12 cellular contexts compared by ENCODE assay signal in the genomic region with DNA sequence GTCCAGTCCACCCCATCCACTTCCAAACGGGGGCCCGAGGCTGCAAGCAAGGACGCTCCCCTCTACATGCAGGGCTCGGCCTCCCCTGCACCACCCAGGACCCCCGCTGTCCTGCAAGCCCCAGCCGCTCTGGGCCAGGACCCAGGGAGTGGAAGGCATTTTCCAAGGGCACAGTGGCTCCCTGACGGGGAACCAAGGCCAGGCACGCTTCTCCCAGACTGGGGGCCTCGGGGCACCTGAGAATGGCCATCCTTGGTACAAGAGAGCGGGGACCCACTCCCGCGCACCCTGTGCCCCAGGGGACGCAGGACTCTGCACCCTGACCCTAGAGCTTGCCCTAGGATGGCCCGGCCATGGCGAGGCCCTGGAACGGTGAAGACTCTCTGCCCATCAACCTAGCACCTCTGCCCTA. TPM values are rescaled to one million over a fixed set of nuclear protein-coding genes. Genes with fewer than 3 reads are reported as not detected.
DNase-seq lines count a peak whose midpoint lies in the region; ATAC-seq, FAIRE-seq and TF ChIP-seq lines count a peak whose summit lies in the region.
"Had no signal": no experiment of that assay in that cellular context is flagged by ENCODE, and none has a peak within 500 bp of the region (broad histone marks: within the 10 kb centered on the region; RNA-seq: fewer than 3 reads in every experiment).

No MANE protein-coding gene starts in this region.

- H3K9me3 ChIP-seq in A673 (ENCODE audit: low read depth, low read length, poor library complexity, severe bottlenecking) (no peaks in the 10 kb centered on the region), endothelial cell of umbilical vein (replicated peaks; ENCODE audit: control insufficient read depth, insufficient read depth, low read length) (no peaks in the 10 kb centered on the region)
- H3K9me3 ChIP-seq: prostate gland had no signal

- no peak overlapping the region for H3K9ac ChIP-seq in endothelial cell of umbilical vein (replicated peaks; ENCODE audit: extremely low read depth, insufficient read depth, low read length)

- intact Hi-C loops in A673 (cut with micrococcal nuclease; ENCODE audit: unreplicated experiment): no loop called here
- intact Hi-C loops in endothelial cell of umbilical vein (cut with micrococcal nuclease): no loop called here

- no peak overlapping the region for H3K27ac ChIP-seq in A673 (ENCODE audit: low read depth, low read length, poor library complexity, severe bottlenecking)
- H3K27ac ChIP-seq in endothelial cell of umbilical vein (ENCODE audit: insufficient read depth, low read depth, low read length): no peak overlapping the region

- TF ChIP-seq CTCF in A673 (conservative IDR thresholded peaks at IDR 0.05; ENCODE audit: low read depth, low read length): no peak
- no peak for TF ChIP-seq CTCF in HFFc6 (IDR thresholded peaks at IDR 0.05)
- no peak for TF ChIP-seq CTCF in endothelial cell of umbilical vein (IDR thresholded peaks at IDR 0.05; ENCODE audit: extremely low read depth in 1 of 2, insufficient read depth in 1 of 2, low read depth in 1 of 2, low read length in 2 of 2)
- TF ChIP-seq CTCF in osteocyte (IDR thresholded peaks at IDR 0.05): no peak

- H3K27ac Mint-ChIP-seq in HFFc6 (no peak overlapping the region; the same call in 1 of the 2 replicates), osteocyte (ENCODE audit: unreplicated experiment) (no peak overlapping the region)

- peak overlapping the region; percentile 0 for H3K4me2 ChIP-seq in endothelial cell of umbilical vein (ENCODE audit: insufficient read depth, low read length)

- ATAC-seq in HG03378 (IDR thresholded peaks at IDR 0.05; ENCODE audit: unreplicated experiment): no peak
- ATAC-seq in HG02759 (IDR thresholded peaks at IDR 0.05; ENCODE audit: unreplicated experiment): no peak

- H3K4me1 Mint-ChIP-seq in HFFc6 (ENCODE audit: low read depth) (peaks cover 26% of the 10 kb centered on the region), osteocyte (ENCODE audit: unreplicated experiment) (peaks cover 13% of the 10 kb centered on the region)

- H3K27me3 Mint-ChIP-seq in HFFc6 (ENCODE audit: insufficient read depth): no peaks in the 10 kb centered on the region; the same call in 1 of the 2 replicates
- H3K27me3 Mint-ChIP-seq in osteocyte (ENCODE audit: unreplicated experiment): peaks cover 20% of the 10 kb centered on the region

- TF ChIP-seq POLR2A in endothelial cell of umbilical vein (IDR thresholded peaks at IDR 0.05; ENCODE audit: low read depth, low read length): no peak

- CTCF ChIA-PET in A673 (lab: Charles Lee): interaction anchor here (0.6 to 1.1 kb wide), 2 partner anchors 25 to 617 kb away, joined by 3 read pairs; no protein-coding TSS in a partner anchor
- CTCF ChIA-PET in endothelial cell of umbilical vein (lab: Charles Lee): interaction anchor here (0.8 to 4.9 kb wide), 6 partner anchors 10 to 609 kb away, joined by 3 to 27 read pairs (median 6); no protein-coding TSS in a partner anchor

- H3K4me1 ChIP-seq in A673 (ENCODE audit: insufficient read depth, low read length, poor library complexity, severe bottlenecking): peaks cover 6% of the 10 kb centered on the region
- H3K4me1 ChIP-seq in endothelial cell of umbilical vein (ENCODE audit: control insufficient read depth, extremely low read depth, insufficient read depth, low read length): peaks cover 5% of the 10 kb centered on the region
- H3K4me1 ChIP-seq: prostate gland had no signal

- peaks cover 5% of the 10 kb centered on the region; the same call in 1 of the 2 replicates for H3K9me3 Mint-ChIP-seq in HFFc6
- peaks cover 6% of the 10 kb centered on the region for H3K9me3 Mint-ChIP-seq in osteocyte (ENCODE audit: unreplicated experiment)

- H4K20me1 ChIP-seq in endothelial cell of umbilical vein (replicated peaks; ENCODE audit: control insufficient read depth, extremely low read depth, insufficient read depth, low read length): no peaks in the 10 kb centered on the region

- H3K36me3 ChIP-seq in A673 (ENCODE audit: insufficient read depth, low read length, poor library complexity, severe bottlenecking) (no peaks in the 10 kb centered on the region), endothelial cell of umbilical vein (ENCODE audit: control insufficient read depth in 2 of 2, extremely low read depth in 1 of 2, insufficient read depth in 2 of 2, low read length in 2 of 2) (no peaks in the 10 kb centered on the region)
- H3K36me3 ChIP-seq: prostate gland had no signal

- dilution Hi-C loops in endothelial cell of umbilical vein (cut with MboI; ENCODE audit: extremely low pct_ligation_motif_present, low sequenced_read_pairs): no loop called here

- no peak for DNase-seq in A673 (ENCODE audit: low spot score)
- DNase-seq in HFFc6: no peak
- DNase-seq in endothelial cell of umbilical vein (ENCODE audit: low read depth, low spot score): no peak
- no peak for DNase-seq in osteocyte (ENCODE audit: extremely low spot score, unreplicated experiment)
- no peak for DNase-seq in NCI-H2029 (lab: John Stamatoyannopoulos, UW)
- no peak for DNase-seq in HTR-8/SVneo (ENCODE audit: insufficient read length, low spot score)
- DNase-seq: DMS79 had no signal

- POLR2A ChIA-PET in A673 (lab: Charles Lee; ENCODE audit: low non-redundant PET): interaction anchor here (0.6 kb wide), 2 partner anchors 453 to 838 kb away, joined by 3 to 4 read pairs; no protein-coding TSS in a partner anchor
- POLR2A ChIA-PET in endothelial cell of umbilical vein (lab: Charles Lee): interaction anchor here (0.7 to 0.8 kb wide), 2 partner anchors 621 to 1048 kb away, joined by 3 to 4 read pairs; no protein-coding TSS in a partner anchor

- BruUV-seq in A673 (replicated peaks; lab: Mats Ljungman, UMichigan) (no TSS peak), endothelial cell of umbilical vein (replicated peaks; lab: Mats Ljungman, UMichigan) (no TSS peak)

- H3K36me3 Mint-ChIP-seq in HFFc6 (ENCODE audit: low read depth) (peaks cover 5% of the 10 kb centered on the region; the same call in 1 of the 2 replicates), osteocyte (ENCODE audit: unreplicated experiment) (peaks cover 1% of the 10 kb centered on the region)

- peak overlapping the region; percentile 13 for H2AFZ ChIP-seq in endothelial cell of umbilical vein (ENCODE audit: low read depth, low read length)

- H3K9me1 ChIP-seq in endothelial cell of umbilical vein (replicated peaks; ENCODE audit: control insufficient read depth, extremely low read depth, insufficient read depth, low read length): no peaks in the 10 kb centered on the region

- no peaks in the 10 kb centered on the region for H3K27me3 ChIP-seq in A673 (replicated peaks; ENCODE audit: insufficient read depth, low read depth, low read length, poor library complexity)
- peaks cover 0 to 1% of the 10 kb centered on the region in 2 experiments for H3K27me3 ChIP-seq in endothelial cell of umbilical vein (ENCODE audit: control insufficient read depth in 2 of 2, insufficient read depth in 2 of 2, low read length in 2 of 2)

- no peaks in the 10 kb centered on the region for H3K79me2 ChIP-seq in endothelial cell of umbilical vein (ENCODE audit: control insufficient read depth, insufficient read depth, low read length)

- no peak for FAIRE-seq in endothelial cell of umbilical vein (lab: Jason Lieb, UNC)
- no peak for FAIRE-seq in HTR-8/SVneo (lab: Jason Lieb, UNC)
- FAIRE-seq: GM18507, H54 had no signal

- H3K4me3 ChIP-seq in A673 (ENCODE audit: low read depth, low read length, poor library complexity, severe bottlenecking) (peak overlapping the region; percentile 58), endothelial cell of umbilical vein (replicated peaks in 1 of 3; ENCODE audit: insufficient read depth in 1 of 3, low read depth in 1 of 3, low read length in 3 of 3) (peak overlapping the region in 1 of 3 experiments; percentile 50)

- H3K4me3 Mint-ChIP-seq in HFFc6 (peak overlapping the region; percentile 55; the same call in 1 of the 2 replicates), osteocyte (ENCODE audit: unreplicated experiment) (peak overlapping the region; percentile 74)

TF ChIP-seq in endothelial cell of umbilical vein, 7 proteins besides CTCF, POLR2A, EP300 and RAD21:
- TF ChIP-seq JUN (IDR thresholded peaks at IDR 0.05; ENCODE audit: borderline replicate concordance, insufficient read depth, insufficient read length, low read depth) (no peak), POLR2AphosphoS5 (IDR thresholded peaks at IDR 0.05; ENCODE audit: insufficient read depth, low read depth, low read length) (no peak), EZH2 (IDR thresholded peaks at IDR 0.05; ENCODE audit: borderline replicate concordance, low read depth, low read length, severe bottlenecking) (no peak), GATA2 (IDR thresholded peaks at IDR 0.05; ENCODE audit: insufficient read depth, insufficient read length, low read depth, low read length) (no peak), MYC (IDR thresholded peaks at IDR 0.05; ENCODE audit: low read depth, low read length) (no peak), FOS (IDR thresholded peaks at IDR 0.05; ENCODE audit: borderline replicate concordance, insufficient read depth, low read length) (no peak)
- TF ChIP-seq, protein P1, sequence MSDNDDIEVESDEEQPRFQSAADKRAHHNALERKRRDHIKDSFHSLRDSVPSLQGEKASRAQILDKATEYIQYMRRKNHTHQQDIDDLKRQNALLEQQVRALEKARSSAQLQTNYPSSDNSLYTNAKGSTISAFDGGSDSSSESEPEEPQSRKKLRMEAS (IDR thresholded peaks at IDR 0.05; ENCODE audit: insufficient read depth, insufficient read length): no peak

RNA-seq across cellular contexts. Expression of a gene that starts 0.5 kb away (rescaled TPM):
- total RNA-seq in A673 (2021) (10.8 and 11.3 TPM in 2 replicates), endothelial cell of umbilical vein (5.8 and 8.2 TPM in 2 replicates), osteocyte (1.7 and 2.5 TPM in 2 replicates)
- total RNA-seq in HFFc6 (2021; fragmentation: NEBNext Ultra II Directional; extraction: Animal tissue kit (Norgen Biotek cat#: 25700)): 1 to 10 TPM in 3 of 6 experiments, under 1 TPM in 2, not detected in 1; 0.59 to 1.5 (median 1.1) TPM
- polyA plus RNA-seq in endothelial cell of umbilical vein: 4.0 and 4.9 TPM in 2 replicates
- 4.1 and 6.8 TPM in 2 replicates for polyA plus RNA-seq in endothelial cell of umbilical vein (2011; cell fraction: cytosol; rRNA removed)
- polyA plus RNA-seq in endothelial cell of umbilical vein (2011; cell fraction: nucleus; rRNA removed): 11.0 and 15.6 TPM in 2 replicates
- polyA plus RNA-seq in endothelial cell of umbilical vein (2012): 5.0 and 7.2 TPM in 2 replicates
- polyA minus RNA-seq in endothelial cell of umbilical vein: 17.1 and 21.8 TPM in 2 replicates
- not detected for polyA minus RNA-seq in endothelial cell of umbilical vein (2011; cell fraction: cytosol; rRNA and poly(A)+ RNA removed)
- 12.1 and 14.2 TPM in 2 replicates for polyA minus RNA-seq in endothelial cell of umbilical vein (2011; cell fraction: nucleus; rRNA and poly(A)+ RNA removed)
